ENCODE assay signal across 8 cellular contexts in genomic region chr13:91347996-91348905, GRCh38. TPM values are rescaled to one million over a fixed set of nuclear protein-coding genes. Genes with fewer than 3 reads are reported as not detected.
DNase-seq lines count a peak whose midpoint lies in the region; ATAC-seq and TF ChIP-seq lines count a peak whose summit lies in the region.

No MANE protein-coding gene starts in this region.

- H3K4me3 ChIP-seq in dorsolateral prefrontal cortex: peak overlapping the region; percentile 22 to 93 (median 79)

- intact Hi-C loops in dorsolateral prefrontal cortex (cut with DNase I): loop anchor here in 1 of 2 donors (2.0 to 5.0 kb wide), 2 partner anchors 35 to 49 kb away; partner anchors contain the start of gene GPC5

- H3K27ac Mint-ChIP-seq in memory B cell: no peak overlapping the region

- TF ChIP-seq CTCF in dorsolateral prefrontal cortex (IDR thresholded peaks at IDR 0.05 in 54 of 56, conservative IDR thresholded peaks at IDR 0.05 in 2 of 56; ENCODE audit: low read depth in 1 of 56, partially characterized antibody in 56 of 56): peak in 12 of 56 donors; percentile 6 to 35 (median 20)

- no peaks in the 10 kb centered on the region for H3K27me3 ChIP-seq in dorsolateral prefrontal cortex

- H3K4me1 Mint-ChIP-seq in memory B cell: peaks cover 9% of the 10 kb centered on the region

- no peaks in the 10 kb centered on the region for H3K36me3 Mint-ChIP-seq in memory B cell

- ATAC-seq in GM21423 (IDR thresholded peaks at IDR 0.05; ENCODE audit: unreplicated experiment) (peak; percentile 28), memory B cell (ENCODE audit: low read depth) (peak; percentile 61)

- peak; percentile 26 for DNase-seq in Daoy (ENCODE audit: low read depth)
- peak; percentile 29 for DNase-seq in HuH-7.5 (ENCODE audit: low spot score)
- peak; percentile 79 to 86 for DNase-seq in activated CD4-positive, alpha-beta T cell treated with anti-CD3 and anti-CD28 coated beads, Interleukin-2, amount 50 U/mL, for 4 hours
- peak in 6 of 10 donors; percentile 20 to 53 (median 45) for DNase-seq in dorsolateral prefrontal cortex
- peak; percentile 65 to 73 for DNase-seq in memory B cell (ENCODE audit: low spot score in 2 of 2)
- peak; percentile 78 for DNase-seq in stimulated activated CD8-positive, alpha-beta memory T cell treated with anti-CD3 and anti-CD28 coated beads, Interleukin-12 subunit alpha, Interleukin-12 subunit beta, amount 100 ng/mL, for 4 hours (ENCODE audit: low read depth)
- DNase-seq in NCI-H446 treated with DMSO at 0.1 percent for 48 hours (lab: John Stamatoyannopoulos, UW): no peak

- H3K27ac ChIP-seq in dorsolateral prefrontal cortex: peak overlapping the region in 56 of 59 donors; percentile 63 to 98 (median 92)

- no peaks in the 10 kb centered on the region for H3K27me3 Mint-ChIP-seq in memory B cell

- H3K9me3 Mint-ChIP-seq in memory B cell: no peaks in the 10 kb centered on the region

- H3K4me3 Mint-ChIP-seq in memory B cell: peak overlapping the region; percentile 68

RNA-seq across cellular contexts. Expression of gene MIR17HG, which starts 0.8 kb away (rescaled TPM):
- 4.5 and 8.5 TPM in 2 replicates for total RNA-seq in Daoy (2014; rRNA removed; shearing (Covaris generic))
- total RNA-seq in dorsolateral prefrontal cortex: 1 to 10 TPM in 71 of 120 experiments, under 1 TPM in 49; 0.19 to 3.8 (median 1.1) TPM

RNA-seq across cellular contexts. Expression of gene GPC5, which starts 50.2 kb away (rescaled TPM):
- total RNA-seq in Daoy (2014; rRNA removed; shearing (Covaris generic)): 0.06 TPM in 1 of 2 replicates, not detected in the other
- 10 to 100 TPM in 119 of 120 experiments, 1 to 10 TPM in 1; 8.5 to 64.0 (median 22.4) TPM for total RNA-seq in dorsolateral prefrontal cortex
